9 cellular contexts compared by ENCODE assay signal in the genomic region with DNA sequence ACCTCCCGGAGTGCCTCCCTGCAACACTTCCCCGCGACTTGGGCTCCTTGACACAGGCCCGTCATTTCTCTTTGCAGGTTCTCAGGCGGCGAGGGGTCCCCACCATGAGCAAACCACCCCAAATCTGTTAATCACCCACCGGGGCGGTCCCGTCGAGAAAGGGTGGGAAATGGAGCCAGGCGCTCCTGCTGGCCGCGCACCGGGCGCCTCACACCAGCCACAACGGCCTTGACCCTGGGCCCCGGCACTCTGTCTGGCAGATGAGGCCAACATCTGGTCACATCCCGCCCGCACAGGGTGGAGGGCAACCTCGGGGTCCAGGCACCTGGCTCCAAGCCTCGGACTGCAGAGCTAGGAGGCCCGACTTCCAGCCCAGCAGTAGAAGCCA. TPM values are rescaled to one million over a fixed set of nuclear protein-coding genes. Genes with fewer than 3 reads are reported as not detected.
DNase-seq lines count a peak whose midpoint lies in the region; ATAC-seq and TF ChIP-seq lines count a peak whose summit lies in the region.
"Had no signal": no experiment of that assay in that cellular context is flagged by ENCODE, and none has a peak within 500 bp of the region (broad histone marks: within the 10 kb centered on the region; RNA-seq: fewer than 3 reads in every experiment).

No MANE protein-coding gene starts in this region.

- TF ChIP-seq CTCF in CD4-positive, alpha-beta T cell (IDR thresholded peaks at IDR 0.05), result no peak
- TF ChIP-seq CTCF in colonic mucosa (IDR thresholded peaks at IDR 0.05) (no peak), nephron (IDR thresholded peaks at IDR 0.05; ENCODE audit: unreplicated experiment in 3 of 3) (no peak)

- no peak overlapping the region for H3K27ac ChIP-seq in CD4-positive, alpha-beta T cell (ENCODE audit: low read depth, low read length)
- no peak overlapping the region for H3K27ac ChIP-seq in HUES48 (ENCODE audit: low read depth, low read length)
- H3K27ac ChIP-seq in colonic mucosa, result no peak overlapping the region

- H3K4me1 Mint-ChIP-seq in CD4-positive, alpha-beta T cell (ENCODE audit: low read depth), result peaks cover 4% of the 10 kb centered on the region
- no peaks in the 10 kb centered on the region for H3K4me1 Mint-ChIP-seq in nephron
- H3K4me1 Mint-ChIP-seq: activated T-helper 17 cell treated with anti-CD3 and anti-CD28 coated beads, Interleukin-2, amount 50 U/mL, for 72 hours had no signal

- H3K9ac ChIP-seq in HUES48 (ENCODE audit: low read depth, low read length) (no peak overlapping the region), colonic mucosa (ENCODE audit: low read depth in 2 of 2, low read length in 2 of 2) (no peak overlapping the region)

- no peaks in the 10 kb centered on the region for H3K27me3 ChIP-seq in CD4-positive, alpha-beta T cell (ENCODE audit: control insufficient read depth, insufficient read depth, low read length)
- H3K27me3 ChIP-seq in HUES48 (ENCODE audit: control insufficient read depth, insufficient read depth, low read length) (peaks cover 7% of the 10 kb centered on the region; the same call in 1 of the 2 replicates), colonic mucosa (peaks cover 9% of the 10 kb centered on the region)

- H3K27me3 Mint-ChIP-seq in CD4-positive, alpha-beta T cell, result no peaks in the 10 kb centered on the region
- H3K27me3 Mint-ChIP-seq in nephron (ENCODE audit: low read depth), result peaks cover 60% of the 10 kb centered on the region
- H3K27me3 Mint-ChIP-seq: activated T-helper 17 cell treated with anti-CD3 and anti-CD28 coated beads, Interleukin-2, amount 50 U/mL, for 72 hours had no signal

- CTCF ChIA-PET in CD4-positive, alpha-beta T cell (lab: Charles Lee), result no interaction called here

- H3K27ac Mint-ChIP-seq in CD4-positive, alpha-beta T cell, result no peak overlapping the region
- H3K27ac Mint-ChIP-seq in nephron, result no peak overlapping the region
- H3K27ac Mint-ChIP-seq: activated T-helper 17 cell treated with anti-CD3 and anti-CD28 coated beads, Interleukin-2, amount 50 U/mL, for 72 hours had no signal

- intact Hi-C loops in CD4-positive, alpha-beta T cell (cut with DNase I, micrococcal nuclease), result loop anchor here (1.0 to 10.0 kb wide), 3 partner anchors 19 to 50 kb away; partner anchors contain the start of gene CLPTM1L (in 2 of the 2)
- intact Hi-C loops in colonic mucosa (cut with DNase I), result no loop called here

- no peaks in the 10 kb centered on the region for H3K36me3 Mint-ChIP-seq in CD4-positive, alpha-beta T cell (ENCODE audit: low read depth)
- no peaks in the 10 kb centered on the region for H3K36me3 Mint-ChIP-seq in nephron (ENCODE audit: low read depth)

- peak in 1 of 10 experiments; percentile 31 for DNase-seq in CD4-positive, alpha-beta T cell
- peak; percentile 15 for DNase-seq in colonic mucosa

- H3K9me3 ChIP-seq in CD4-positive, alpha-beta T cell (ENCODE audit: control insufficient read depth, low read length), result no peaks in the 10 kb centered on the region
- H3K9me3 ChIP-seq in HUES48 (ENCODE audit: control insufficient read depth, insufficient read depth, low read length) (no peaks in the 10 kb centered on the region), colonic mucosa (no peaks in the 10 kb centered on the region)

- no peak for ATAC-seq in CD4-positive, alpha-beta T cell (ENCODE audit: poor library complexity)
- ATAC-seq in HG02973 (IDR thresholded peaks at IDR 0.05; ENCODE audit: unreplicated experiment), result no peak
- ATAC-seq in GM19023 (IDR thresholded peaks at IDR 0.05; ENCODE audit: unreplicated experiment), result no peak
- no peak for ATAC-seq in HG02623 (IDR thresholded peaks at IDR 0.05; ENCODE audit: unreplicated experiment)

- POLR2A ChIA-PET in CD4-positive, alpha-beta T cell (lab: Charles Lee), result interaction anchor here (1.8 to 4.1 kb wide), 2 partner anchors 19 to 49 kb away, joined by 6 to 44 read pairs; partner anchors contain the start of gene CLPTM1L

- H3K9me3 Mint-ChIP-seq in CD4-positive, alpha-beta T cell, result no peaks in the 10 kb centered on the region
- H3K9me3 Mint-ChIP-seq in nephron, result no peaks in the 10 kb centered on the region
- H3K9me3 Mint-ChIP-seq: activated T-helper 17 cell treated with anti-CD3 and anti-CD28 coated beads, Interleukin-2, amount 50 U/mL, for 72 hours had no signal

- H3K36me3 ChIP-seq in HUES48 (ENCODE audit: control insufficient read depth, insufficient read depth, low read length) (peaks cover 10% of the 10 kb centered on the region), colonic mucosa (no peaks in the 10 kb centered on the region)

- H3K4me3 ChIP-seq in HUES48 (ENCODE audit: low read depth, low read length) (peak overlapping the region; percentile 59), colonic mucosa (no peak overlapping the region)

- H3K4me1 ChIP-seq in HUES48 (ENCODE audit: control insufficient read depth, insufficient read depth, low read length) (no peaks in the 10 kb centered on the region), colonic mucosa (peaks cover 3% of the 10 kb centered on the region)

- H3K4me3 Mint-ChIP-seq in CD4-positive, alpha-beta T cell, result peak overlapping the region; percentile 48
- H3K4me3 Mint-ChIP-seq in nephron, result peak overlapping the region in 2 of 3 experiments; percentile 26 to 53

RNA-seq across cellular contexts. Expression of gene TERT, which starts 0.8 kb away (rescaled TPM):
- under 1 TPM; 0.55 to 0.84 TPM for total RNA-seq in CD4-positive, alpha-beta T cell
- 10 to 100 TPM in 1 of 2 donors, under 1 TPM in 1; 0.72 to 13.7 TPM for total RNA-seq in colonic mucosa
- total RNA-seq: omental fat pad had no signal

RNA-seq across cellular contexts. Expression of gene CLPTM1L, which starts 49.3 kb away (rescaled TPM):
- 10 to 100 TPM; 47.2 to 47.4 TPM for total RNA-seq in CD4-positive, alpha-beta T cell
- total RNA-seq in colonic mucosa, result 100 to 1,000 TPM in 1 of 2 donors, 10 to 100 TPM in 1; 80.1 to 138 TPM
